18 cellular contexts compared by ENCODE assay signal in genomic region chr12:89769483-89769818, GRCh38.
DNase-seq lines count a peak whose midpoint lies in the region; ATAC-seq, FAIRE-seq and TF ChIP-seq lines count a peak whose summit lies in the region.
"Had no signal": no experiment of that assay in that cellular context is flagged by ENCODE, and none has a peak within 500 bp of the region (broad histone marks: within the 10 kb centered on the region; RNA-seq: fewer than 3 reads in every experiment).

No MANE protein-coding gene starts in this region.

- no peaks in the 10 kb centered on the region for H3K36me3 Mint-ChIP-seq in H9 (ENCODE audit: insufficient read depth in 1 of 3, low read depth in 3 of 3)
- H3K36me3 Mint-ChIP-seq in activated naive CD8-positive, alpha-beta T cell treated with anti-CD3 and anti-CD28 coated beads, Interleukin-2, amount 50 U/mL, for 24 hours (ENCODE audit: low read depth) = peaks cover 2% of the 10 kb centered on the region
- H3K36me3 Mint-ChIP-seq: type B pancreatic cell had no signal

- no peak for ATAC-seq in activated naive CD8-positive, alpha-beta T cell treated with anti-CD3 and anti-CD28 coated beads, Interleukin-2, amount 50 U/mL, for 24 hours
- ATAC-seq in HG03378 (IDR thresholded peaks at IDR 0.05; ENCODE audit: unreplicated experiment) = no peak
- ATAC-seq: sciatic nerve had no signal

- no peak overlapping the region for H2BK120ac ChIP-seq in H9 (ENCODE audit: low read depth, low read length, poor library complexity, severe bottlenecking)

- H2BK20ac ChIP-seq in H9 (ENCODE audit: low read depth, low read length, poor library complexity, severe bottlenecking) = no peak overlapping the region

- no peak overlapping the region for H2BK12ac ChIP-seq in H9 (ENCODE audit: insufficient read length, low read depth, low read length)

- H4K8ac ChIP-seq in H9 (replicated peaks; ENCODE audit: insufficient read length, low read depth, low read length) = no peak overlapping the region

- H3K9ac ChIP-seq in H9 (ENCODE audit: extremely low read depth, insufficient read length, low read length) (no peak overlapping the region), keratinocyte (ENCODE audit: control insufficient read depth, extremely low read depth, insufficient read depth, low read length) (no peak overlapping the region)
- H3K9ac ChIP-seq: parathyroid adenoma had no signal

- no peaks in the 10 kb centered on the region for H3K27me3 ChIP-seq in H9 (ENCODE audit: insufficient read depth, low read length)
- no peaks in the 10 kb centered on the region for H3K27me3 ChIP-seq in keratinocyte (ENCODE audit: control insufficient read depth, extremely low read depth, insufficient read depth, low read length)
- H3K27me3 ChIP-seq: BE2C had no signal

- no peaks in the 10 kb centered on the region for H3K79me1 ChIP-seq in H9 (ENCODE audit: insufficient read depth, low read depth, low read length, poor library complexity, severe bottlenecking)

- H3K14ac ChIP-seq in H9 (ENCODE audit: insufficient read depth, low read length) = no peak overlapping the region

- TF ChIP-seq CTCF in AG10803 (conservative IDR thresholded peaks at IDR 0.05; ENCODE audit: low read length) (0 out of 2 replicates have a peak, but pooled peaks have one; percentile 21), H9 (conservative IDR thresholded peaks at IDR 0.05) (peak; percentile 37; the same call in 2 of the 3 replicates), keratinocyte (optimal IDR thresholded peaks at IDR 0.05 in 1 of 3, IDR thresholded peaks at IDR 0.05 in 1 of 3, conservative IDR thresholded peaks at IDR 0.05 in 1 of 3; ENCODE audit: extremely low read depth in 1 of 3, insufficient read depth in 2 of 3, low read length in 3 of 3) (no peak)

- H2AK5ac ChIP-seq in H9 (ENCODE audit: insufficient read length, low read length) = no peak overlapping the region

- no peak overlapping the region for H3K56ac ChIP-seq in H9 (ENCODE audit: insufficient read length, low read depth, low read length)

- no peak overlapping the region for H3K27ac Mint-ChIP-seq in H9
- peak overlapping the region; percentile 83 for H3K27ac Mint-ChIP-seq in activated naive CD8-positive, alpha-beta T cell treated with anti-CD3 and anti-CD28 coated beads, Interleukin-2, amount 50 U/mL, for 24 hours
- H3K27ac Mint-ChIP-seq: type B pancreatic cell had no signal

- H3K79me2 ChIP-seq in H9 (ENCODE audit: insufficient read depth, low read length) (no peaks in the 10 kb centered on the region), keratinocyte (ENCODE audit: control insufficient read depth, insufficient read depth, low read length) (no peaks in the 10 kb centered on the region)
- H3K79me2 ChIP-seq: parathyroid adenoma had no signal

- H2BK5ac ChIP-seq in H9 (ENCODE audit: insufficient read length, low read length) = no peak overlapping the region

- H3K23me2 ChIP-seq in H9 (ENCODE audit: insufficient read length, low read depth, low read length, poor library complexity, severe bottlenecking) = no peaks in the 10 kb centered on the region

- no peak for FAIRE-seq in keratinocyte (lab: Jason Lieb, UNC)
- FAIRE-seq: G401.6, GM19239 had no signal

- no peak for DNase-seq in AG10803 (ENCODE audit: low read depth)
- no peak for DNase-seq in H9
- no peak for DNase-seq in activated naive CD8-positive, alpha-beta T cell treated with anti-CD3 and anti-CD28 coated beads, Interleukin-2, amount 50 U/mL, for 24 hours
- no peak for DNase-seq in keratinocyte (ENCODE audit: low read depth, low spot score)
- no peak for DNase-seq in COLO829 (ENCODE audit: low spot score)
- no peak for DNase-seq in ACHN
- no peak for DNase-seq in NCI-H345 (lab: John Stamatoyannopoulos, UW)
- DNase-seq: activated naive CD4-positive, alpha-beta T cell; lower lobe of right lung; NCI-H146; NCI-H774 had no signal

- no peaks in the 10 kb centered on the region for H3K9me3 ChIP-seq in H9 (ENCODE audit: control insufficient read depth, low read depth, low read length)
- H3K9me3 ChIP-seq in keratinocyte (ENCODE audit: control insufficient read depth, low read depth, low read length) = no peaks in the 10 kb centered on the region
- H3K9me3 ChIP-seq: BE2C, lower lobe of right lung had no signal

- WGBS in H9 (ENCODE audit: extremely low coverage, insufficient read length, low lambda C conversion rate) = no CpG with 5 or more reads among the region's 1 CpG

- dilution Hi-C loops in keratinocyte (cut with MboI; ENCODE audit: extremely low pct_ligation_motif_present, low sequenced_read_pairs) = no loop called here

- H3K23ac ChIP-seq in H9 (ENCODE audit: insufficient read length, low read depth, low read length) = no peak overlapping the region

- H3K4ac ChIP-seq in H9 (ENCODE audit: low read depth, low read length) = no peak overlapping the region

- H4K20me1 ChIP-seq in H9 (ENCODE audit: control insufficient read depth, insufficient read depth, insufficient read length) = no peaks in the 10 kb centered on the region
- H4K20me1 ChIP-seq in keratinocyte (ENCODE audit: control insufficient read depth, extremely low read depth, insufficient read depth, low read length) = no peaks in the 10 kb centered on the region

- no peaks in the 10 kb centered on the region for H3K36me3 ChIP-seq in keratinocyte (ENCODE audit: control insufficient read depth in 2 of 2, extremely low read depth in 1 of 2, insufficient read depth in 2 of 2, low read length in 2 of 2)
- H3K36me3 ChIP-seq: BE2C, lower lobe of right lung had no signal

- in situ Hi-C loops in ACHN (cut with HindIII; ENCODE audit: low pct_ligation_motif_present, low pct_unique_long_range_greater_than_20kb, low sequenced_read_pairs) = no loop called here

- H3K4me1 Mint-ChIP-seq in H9 = no peaks in the 10 kb centered on the region
- H3K4me1 Mint-ChIP-seq in activated naive CD8-positive, alpha-beta T cell treated with anti-CD3 and anti-CD28 coated beads, Interleukin-2, amount 50 U/mL, for 24 hours = peaks cover 42% of the 10 kb centered on the region

- H3K27me3 Mint-ChIP-seq in H9 (ENCODE audit: low read depth) = no peaks in the 10 kb centered on the region
- no peaks in the 10 kb centered on the region for H3K27me3 Mint-ChIP-seq in activated naive CD8-positive, alpha-beta T cell treated with anti-CD3 and anti-CD28 coated beads, Interleukin-2, amount 50 U/mL, for 24 hours
- H3K27me3 Mint-ChIP-seq: type B pancreatic cell had no signal

- no peak overlapping the region for H4K5ac ChIP-seq in H9 (ENCODE audit: insufficient read length, low read depth, low read length)

- H3K4me3 ChIP-seq in AG10803 (ENCODE audit: low read length) (no peak overlapping the region), keratinocyte (ENCODE audit: control insufficient read depth in 2 of 3, extremely low read depth in 1 of 3, insufficient read depth in 2 of 3, low read depth in 1 of 3, low read length in 3 of 3) (no peak overlapping the region)
- H3K4me3 ChIP-seq: lower lobe of right lung had no signal

- H3K9me3 Mint-ChIP-seq in H9 = peaks cover 0 to 2% of the 10 kb centered on the region in 2 experiments; a peak in 1 of 5 replicates
- H3K9me3 Mint-ChIP-seq in activated naive CD8-positive, alpha-beta T cell treated with anti-CD3 and anti-CD28 coated beads, Interleukin-2, amount 50 U/mL, for 24 hours = peaks cover 19% of the 10 kb centered on the region

- H3K9me1 ChIP-seq in keratinocyte (ENCODE audit: control insufficient read depth, extremely low read depth, insufficient read depth, low read length) = no peaks in the 10 kb centered on the region

- H2AFZ ChIP-seq in H9 (ENCODE audit: low read length) (no peak overlapping the region), keratinocyte (ENCODE audit: control insufficient read depth, low read length) (no peak overlapping the region)
- H2AFZ ChIP-seq: parathyroid adenoma had no signal

- no peaks in the 10 kb centered on the region for H3K4me1 ChIP-seq in H9 (ENCODE audit: insufficient read depth, low read length)
- peaks cover 20% of the 10 kb centered on the region for H3K4me1 ChIP-seq in keratinocyte (ENCODE audit: control insufficient read depth, extremely low read depth, insufficient read depth, low read length)
- H3K4me1 ChIP-seq: BE2C, lower lobe of right lung, parathyroid adenoma had no signal

- no peak overlapping the region for H3T11ph ChIP-seq in H9 (ENCODE audit: low read length)

- H3K4me2 ChIP-seq in H9 (ENCODE audit: insufficient read depth, insufficient read length, low read length) (no peak overlapping the region), keratinocyte (ENCODE audit: control insufficient read depth, extremely low read depth, insufficient read depth, low read depth, low read length) (peak overlapping the region; percentile 31)

- no peak overlapping the region for H2BK15ac ChIP-seq in H9 (ENCODE audit: low read depth, low read length)

- H3K4me3 Mint-ChIP-seq in H9 = no peak overlapping the region
- no peak overlapping the region for H3K4me3 Mint-ChIP-seq in activated naive CD8-positive, alpha-beta T cell treated with anti-CD3 and anti-CD28 coated beads, Interleukin-2, amount 50 U/mL, for 24 hours
- H3K4me3 Mint-ChIP-seq: type B pancreatic cell had no signal

- H3K27ac ChIP-seq in H9 (ENCODE audit: insufficient read length, low read depth, low read length) = no peak overlapping the region
- peak overlapping the region; percentile 72 for H3K27ac ChIP-seq in keratinocyte (ENCODE audit: control insufficient read depth, insufficient read depth, low read length)
- H3K27ac ChIP-seq: lower lobe of right lung, parathyroid adenoma had no signal

- no peak overlapping the region for H3K18ac ChIP-seq in H9 (ENCODE audit: insufficient read length, low read depth, low read length)

- no peak overlapping the region for H4K91ac ChIP-seq in H9 (ENCODE audit: insufficient read length, low read depth, low read length)

Comparison
In these comparisons a context has a peak if more than half of its experiments do, and no peak if none do; other contexts are left out.
1. CTCF ChIP-seq: peak in AG10803 (single experiment) and H9 (single experiment); none in keratinocyte (0 of 3).